6 cellular contexts compared by ENCODE assay signal in the genomic region with DNA sequence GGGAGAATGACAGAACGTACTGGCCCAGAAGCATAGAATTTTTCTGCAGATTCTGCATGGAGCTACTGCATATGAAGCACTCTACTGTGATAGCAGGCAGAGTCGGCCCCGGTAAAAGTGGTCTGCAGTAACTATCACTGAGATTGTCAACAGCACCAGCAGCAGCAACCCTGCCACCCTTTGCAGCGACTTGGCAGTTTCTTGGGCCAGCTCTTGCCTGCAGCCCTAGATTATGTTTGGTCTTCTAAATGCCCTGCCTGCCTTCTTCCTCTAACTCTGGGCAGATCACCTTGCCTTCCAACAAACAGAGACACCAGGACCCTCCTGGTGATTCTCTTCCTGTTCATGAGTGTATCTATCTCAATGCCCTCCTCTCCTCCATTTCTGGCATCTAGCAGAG.
"Had no signal": no experiment of that assay in that cellular context is flagged by ENCODE, and none has a peak within 500 bp of the region (broad histone marks: within the 10 kb centered on the region; RNA-seq: fewer than 3 reads in every experiment).

No MANE protein-coding gene starts in this region.

- ATAC-seq: GM23338, HepG2, K562 had no signal

- H3K4me3 ChIP-seq: GM23338, K562 had no signal

- H3K4me2 ChIP-seq: GM23338 had no signal

- H3K27ac ChIP-seq: HL-60 had no signal

- DNase-seq: H9, HCEC 1CT had no signal

- H2AFZ ChIP-seq: GM23338 had no signal
